2 cellular contexts compared by ENCODE assay signal in genomic region chr1:225747566-225747965, GRCh38.
TF ChIP-seq lines count a peak whose summit lies in the region.

No MANE protein-coding gene starts in this region.

TF ChIP-seq in SK-N-SH, 30 proteins besides CTCF, POLR2A, EP300 and RAD21:
- TF ChIP-seq GATA2 (CRISPR knock-in tag; IDR thresholded peaks at IDR 0.05) (no peak), PBX3 (IDR thresholded peaks at IDR 0.05) (no peak), FOXJ3 (CRISPR knock-in tag; IDR thresholded peaks at IDR 0.05) (no peak), NRF1 (IDR thresholded peaks at IDR 0.05; ENCODE audit: low read depth, low read length) (no peak), TAF1 (IDR thresholded peaks at IDR 0.05; ENCODE audit: borderline replicate concordance, low read depth, low read length) (no peak), FOXM1 (IDR thresholded peaks at IDR 0.05; ENCODE audit: low read depth) (no peak), TEAD4 (IDR thresholded peaks at IDR 0.05; ENCODE audit: borderline replicate concordance, insufficient read depth) (no peak)

TF ChIP-seq in SK-N-SH treated with all-trans-retinoic acid at 6 μM for 48 hours, 23 proteins besides CTCF, POLR2A, EP300 and RAD21:
- no peak for TF ChIP-seq BACH2 (CRISPR knock-in tag; IDR thresholded peaks at IDR 0.05; ENCODE audit: borderline replicate concordance)
- TF ChIP-seq OSR1 (CRISPR knock-in tag; IDR thresholded peaks at IDR 0.05): no peak
- TF ChIP-seq GLIS3 (CRISPR knock-in tag; IDR thresholded peaks at IDR 0.05): no peak
- TF ChIP-seq ZFP30 (CRISPR knock-in tag; IDR thresholded peaks at IDR 0.05): no peak
- TF ChIP-seq ZFP3 (CRISPR knock-in tag; IDR thresholded peaks at IDR 0.05): no peak
- TF ChIP-seq ZNF8 (CRISPR knock-in tag; IDR thresholded peaks at IDR 0.05): no peak
- TF ChIP-seq, protein P1, sequence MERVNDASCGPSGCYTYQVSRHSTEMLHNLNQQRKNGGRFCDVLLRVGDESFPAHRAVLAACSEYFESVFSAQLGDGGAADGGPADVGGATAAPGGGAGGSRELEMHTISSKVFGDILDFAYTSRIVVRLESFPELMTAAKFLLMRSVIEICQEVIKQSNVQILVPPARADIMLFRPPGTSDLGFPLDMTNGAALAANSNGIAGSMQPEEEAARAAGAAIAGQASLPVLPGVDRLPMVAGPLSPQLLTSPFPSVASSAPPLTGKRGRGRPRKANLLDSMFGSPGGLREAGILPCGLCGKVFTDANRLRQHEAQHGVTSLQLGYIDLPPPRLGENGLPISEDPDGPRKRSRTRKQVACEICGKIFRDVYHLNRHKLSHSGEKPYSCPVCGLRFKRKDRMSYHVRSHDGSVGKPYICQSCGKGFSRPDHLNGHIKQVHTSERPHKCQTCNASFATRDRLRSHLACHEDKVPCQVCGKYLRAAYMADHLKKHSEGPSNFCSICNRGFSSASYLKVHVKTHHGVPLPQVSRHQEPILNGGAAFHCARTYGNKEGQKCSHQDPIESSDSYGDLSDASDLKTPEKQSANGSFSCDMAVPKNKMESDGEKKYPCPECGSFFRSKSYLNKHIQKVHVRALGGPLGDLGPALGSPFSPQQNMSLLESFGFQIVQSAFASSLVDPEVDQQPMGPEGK (CRISPR knock-in tag; IDR thresholded peaks at IDR 0.05; ENCODE audit: borderline replicate concordance): no peak
- TF ChIP-seq POU6F1 (CRISPR knock-in tag; IDR thresholded peaks at IDR 0.05; ENCODE audit: borderline replicate concordance, low read depth): no peak
- TF ChIP-seq TSHZ2 (CRISPR knock-in tag; IDR thresholded peaks at IDR 0.05): no peak
- TF ChIP-seq ESRRG (CRISPR knock-in tag; IDR thresholded peaks at IDR 0.05): no peak
- no peak for TF ChIP-seq ARNTL (CRISPR knock-in tag; IDR thresholded peaks at IDR 0.05; ENCODE audit: borderline replicate concordance, low read depth)
TF ChIP-seq in SK-N-SH treated with all-trans-retinoic acid at 6 μM for 48 hours: peak in this region for 0.
